Comparison of ENCODE assay signal across 9 cellular contexts in the genomic region with DNA sequence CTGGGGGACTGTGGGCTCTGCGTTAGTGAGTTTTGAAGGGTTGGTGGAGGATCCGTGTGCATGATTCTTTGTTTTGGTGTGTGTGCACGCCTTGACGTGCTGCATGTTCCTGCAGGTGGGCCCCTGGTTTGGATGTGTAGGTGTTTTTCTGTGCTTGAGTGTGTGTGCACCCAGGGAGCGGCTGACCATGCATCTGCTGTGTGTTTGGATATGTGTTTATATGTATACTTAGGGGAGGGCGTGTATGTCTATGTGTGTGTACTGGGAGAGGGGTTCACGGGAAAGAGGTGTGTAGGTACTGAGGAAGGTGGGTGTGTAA. TPM values are rescaled to one million over a fixed set of nuclear protein-coding genes. Genes with fewer than 3 reads are reported as not detected.
DNase-seq lines count a peak whose midpoint lies in the region; ATAC-seq lines count a peak whose summit lies in the region.
"Had no signal": no experiment of that assay in that cellular context is flagged by ENCODE, and none has a peak within 500 bp of the region (broad histone marks: within the 10 kb centered on the region; RNA-seq: fewer than 3 reads in every experiment).

No MANE protein-coding gene starts in this region.

- ATAC-seq in T-helper 17 cell (no peak), HG02763 (IDR thresholded peaks at IDR 0.05; ENCODE audit: unreplicated experiment) (no peak), GM18519 (IDR thresholded peaks at IDR 0.05; ENCODE audit: low FRiP score, unreplicated experiment) (no peak), HG03039 (IDR thresholded peaks at IDR 0.05; ENCODE audit: unreplicated experiment) (no peak)

- H3K9ac ChIP-seq in iPS-18a (ENCODE audit: low read length) = peak overlapping the region; percentile 90

- H3K4me3 ChIP-seq in H7 (ENCODE audit: insufficient read depth, low read depth, low read length) (peak overlapping the region; percentile 77), iPS-18a (ENCODE audit: low read length) (peak overlapping the region; percentile 70), skin epidermis (peak overlapping the region; percentile 42 to 79 (median 60))

- H3K27ac ChIP-seq in iPS-18a (ENCODE audit: low read length) (no peak overlapping the region), skin epidermis (peak overlapping the region in 16 of 21 experiments; percentile 76 to 93 (median 88))

- H3K36me3 Mint-ChIP-seq in T-helper 17 cell (ENCODE audit: low read depth) = peaks cover 12% of the 10 kb centered on the region

- peaks cover 23% of the 10 kb centered on the region for H3K4me1 Mint-ChIP-seq in T-helper 17 cell

- H3K4me3 Mint-ChIP-seq in T-helper 17 cell = peak overlapping the region; percentile 86

- peaks cover 38% of the 10 kb centered on the region for H3K4me1 ChIP-seq in iPS-18a (ENCODE audit: control insufficient read depth, low read depth, low read length)

- H3K36me3 ChIP-seq in H7 (replicated peaks; ENCODE audit: control insufficient read depth, insufficient read depth, low read length) = no peaks in the 10 kb centered on the region
- H3K36me3 ChIP-seq in iPS-18a (ENCODE audit: control insufficient read depth, low read depth, low read length) = no peaks in the 10 kb centered on the region

- DNase-seq in H7 (no peak), T-helper 17 cell (no peak), SW 1271 (lab: John Stamatoyannopoulos, UW) (no peak)
- DNase-seq: NCI-H774 had no signal

- H3K27me3 Mint-ChIP-seq in T-helper 17 cell = peaks cover 37% of the 10 kb centered on the region

- H3K27me3 ChIP-seq in H7 (ENCODE audit: control insufficient read depth, insufficient read depth, low read length) (no peaks in the 10 kb centered on the region), iPS-18a (ENCODE audit: control insufficient read depth, insufficient read depth, low read length) (no peaks in the 10 kb centered on the region)

- H3K9me3 ChIP-seq in T-helper 17 cell (ENCODE audit: control insufficient read depth, low read length, poor library complexity, severe bottlenecking) (no peaks in the 10 kb centered on the region), iPS-18a (ENCODE audit: control insufficient read depth, low read depth, low read length) (no peaks in the 10 kb centered on the region)

- no peak overlapping the region for H3K27ac Mint-ChIP-seq in T-helper 17 cell

RNA-seq across cellular contexts. Expression of a gene that starts 1.1 kb away (rescaled TPM):
- 32.7 and 36.9 TPM in 2 replicates for total RNA-seq in H7 (2014; rRNA removed; shearing (Covaris generic))
- not detected for total RNA-seq in T-helper 17 cell

RNA-seq across cellular contexts. Expression of a gene that starts 34.6 kb away (rescaled TPM):
- total RNA-seq in H7 (2014; rRNA removed; shearing (Covaris generic)) = 0.21 and 0.30 TPM in 2 replicates
- total RNA-seq in T-helper 17 cell = under 1 TPM; 0.17 to 0.21 TPM

RNA-seq across cellular contexts. Expression of a gene that starts 58.3 kb away (rescaled TPM):
- total RNA-seq in H7 (2014; rRNA removed; shearing (Covaris generic)) = 83.4 and 94.3 TPM in 2 replicates
- total RNA-seq in T-helper 17 cell = 10 to 100 TPM; 63.3 to 65.6 TPM

RNA-seq across cellular contexts. Expression of a gene that starts 58.4 kb away (rescaled TPM):
- total RNA-seq in H7 (2014; rRNA removed; shearing (Covaris generic)) = 167 and 175 TPM in 2 replicates
- 100 to 1,000 TPM; 122 to 143 TPM for total RNA-seq in T-helper 17 cell

Comparison
In these comparisons a context has a peak if more than half of its experiments do, and no peak if none do; other contexts are left out.
1. RNA of a gene that starts 1.1 kb away (total RNA-seq): 32.7 to 36.9 TPM in H7; not detected in T-helper 17 cell; every median in the first group is over 10 times any median in the second.
2. Peak in every context shown above with its lines, with median percentiles within 50 percentile points of each other: H3K4me3 ChIP-seq.